3 cellular contexts compared by ENCODE assay signal in genomic region chr16:85942659-85943058, GRCh38. TPM values are rescaled to one million over a fixed set of nuclear protein-coding genes. Genes with fewer than 3 reads are reported as not detected.
"Had no signal": no experiment of that assay in that cellular context is flagged by ENCODE, and none has a peak within 500 bp of the region (broad histone marks: within the 10 kb centered on the region; RNA-seq: fewer than 3 reads in every experiment).

No MANE protein-coding gene starts in this region.

RNA-seq across cellular contexts. Expression of gene IRF8, which starts 43.7 kb away (rescaled TPM):
- total RNA-seq: GM23248, HepG2, HFFc6 had no signal
